ENCODE assay signal across 8 cellular contexts in genomic region chr19:43619262-43620060, GRCh38. TPM values are rescaled to one million over a fixed set of nuclear protein-coding genes. Genes with fewer than 3 reads are reported as not detected.
DNase-seq lines count a peak whose midpoint lies in the region; ATAC-seq, FAIRE-seq and TF ChIP-seq lines count a peak whose summit lies in the region.

TSS of gene ZNF428 (minus strand) at chr19:43619629. CDS start at chr19:43614304, 5,325 bp downstream.

- no peaks in the 10 kb centered on the region for H3K9me3 Mint-ChIP-seq in WTC11

- 0% methylated on average over 56 to 81 of the region's 81 CpGs for WGBS in small intestine, 3 donors

- H3K36me3 ChIP-seq in bronchial epithelial cell (ENCODE audit: control insufficient read depth, insufficient read depth, low read length) (no peaks in the 10 kb centered on the region), small intestine (ENCODE audit: control insufficient read depth in 2 of 2, insufficient read depth in 2 of 2, low read length in 2 of 2) (no peaks in the 10 kb centered on the region)

- peak within 1 kb of the TSS; percentile 74 for H3K4me3 Mint-ChIP-seq in WTC11

- FAIRE-seq in bronchial epithelial cell (lab: Jason Lieb, UNC) = no peak
- no peak for FAIRE-seq in small intestine (lab: Jason Lieb, UNC)

- H3K27ac Mint-ChIP-seq in WTC11 = peak within 1 kb of the TSS; percentile 97

- peaks cover 0 to 7% of the 10 kb centered on the region in 2 donors for H3K4me1 ChIP-seq in small intestine (ENCODE audit: control insufficient read depth in 2 of 2, insufficient read depth in 1 of 2, low read depth in 1 of 2, low read length in 1 of 2)

- no peaks in the 10 kb centered on the region for H3K36me3 Mint-ChIP-seq in WTC11

- POLR2A ChIA-PET in WTC11 (lab: Charles Lee) = interaction anchor here (1.0 kb wide), 1 partner anchor 12 kb away, joined by 3 read pairs; no protein-coding TSS in a partner anchor

- DNase-seq in ACHN (peak; percentile 83), NCI-H2196 (lab: John Stamatoyannopoulos, UW; ENCODE audit: unreplicated experiment) (peak; percentile 91), WTC11 (ENCODE audit: low spot score) (peak; percentile 93), bronchial epithelial cell (ENCODE audit: low read depth) (peak; percentile 72), iPS-NIHi7 (ENCODE audit: extremely low spot score) (peak; percentile 90), small intestine (peak; percentile 79)

- no peaks in the 10 kb centered on the region; the same call in 1 of the 2 replicates for H3K27me3 Mint-ChIP-seq in WTC11 (ENCODE audit: low read depth)

- H3K27ac ChIP-seq in small intestine (ENCODE audit: low read depth in 1 of 2, low read length in 1 of 2) = peak within 1 kb of the TSS; percentile 57 to 99

- H3K27me3 ChIP-seq in bronchial epithelial cell (ENCODE audit: control insufficient read depth, insufficient read depth, low read length) = no peaks in the 10 kb centered on the region
- no peaks in the 10 kb centered on the region for H3K27me3 ChIP-seq in small intestine (ENCODE audit: control insufficient read depth in 2 of 2, insufficient read depth in 2 of 2, low read length in 2 of 2)

- H3K4me3 ChIP-seq in bronchial epithelial cell (ENCODE audit: low read depth, low read length) (peak within 1 kb of the TSS; percentile 57), small intestine (ENCODE audit: low read depth in 1 of 2, low read length in 2 of 2) (peak within 1 kb of the TSS; percentile 71 to 77)

- H3K4me1 Mint-ChIP-seq in WTC11 = peaks cover 24% of the 10 kb centered on the region

- in situ Hi-C loops in ACHN (cut with HindIII; ENCODE audit: low pct_ligation_motif_present, low pct_unique_long_range_greater_than_20kb, low sequenced_read_pairs) = no loop called here

- no peaks in the 10 kb centered on the region for H3K9me3 ChIP-seq in small intestine (ENCODE audit: control insufficient read depth, low read depth)

- CTCF ChIA-PET in WTC11 (lab: Charles Lee) = interaction anchor here (0.6 to 1.3 kb wide), 2 partner anchors 25 to 104 kb away, joined by 4 read pairs; no protein-coding TSS in a partner anchor

- peak; percentile 81 for ATAC-seq in GM18867 (IDR thresholded peaks at IDR 0.05; ENCODE audit: unreplicated experiment)
- peak; percentile 67 for ATAC-seq in HG03097 (IDR thresholded peaks at IDR 0.05; ENCODE audit: low FRiP score, unreplicated experiment)
- ATAC-seq in WTC11 = peak; percentile 81

- TF ChIP-seq CTCF in WTC11 (IDR thresholded peaks at IDR 0.05) (no peak), bronchial epithelial cell (IDR thresholded peaks at IDR 0.05; ENCODE audit: insufficient read depth, low read length, severe bottlenecking) (no peak)

TF ChIP-seq in WTC11, 78 proteins besides CTCF, POLR2A, EP300 and RAD21 (continues in another document):
- TF ChIP-seq MXD4 (CRISPR knock-in tag; IDR thresholded peaks at IDR 0.05; ENCODE audit: borderline replicate concordance) (no peak), ATF6 (CRISPR knock-in tag; IDR thresholded peaks at IDR 0.05) (no peak), RORB (CRISPR knock-in tag; IDR thresholded peaks at IDR 0.05) (no peak), ZNF512 (CRISPR knock-in tag; IDR thresholded peaks at IDR 0.05; ENCODE audit: borderline replicate concordance) (no peak), MLX (CRISPR knock-in tag; IDR thresholded peaks at IDR 0.05) (peak; percentile 17; the same call in 1 of the 2 replicates), ZNF423 (CRISPR knock-in tag; IDR thresholded peaks at IDR 0.05) (no peak; the same call in 1 of the 2 replicates), NFYB (CRISPR knock-in tag; conservative IDR thresholded peaks at IDR 0.05; ENCODE audit: low read depth) (0 out of 2 replicates have a peak, but pooled peaks have one; percentile 16), CREB1 (CRISPR knock-in tag; IDR thresholded peaks at IDR 0.05) (peak; percentile 26; the same call in 1 of the 2 replicates), NR3C1 (CRISPR knock-in tag; conservative IDR thresholded peaks at IDR 0.05; ENCODE audit: low read depth) (no peak), USF1 (CRISPR knock-in tag; IDR thresholded peaks at IDR 0.05) (0 out of 2 replicates have a peak, but pooled peaks have one; percentile 27), EMX1 (CRISPR knock-in tag; IDR thresholded peaks at IDR 0.05) (no peak), ZNF219 (CRISPR knock-in tag; IDR thresholded peaks at IDR 0.05; ENCODE audit: borderline replicate concordance) (peak; percentile 45; the same call in 1 of the 2 replicates), CREM (CRISPR knock-in tag; IDR thresholded peaks at IDR 0.05) (0 out of 2 replicates have a peak, but pooled peaks have one; percentile 45), MAX (CRISPR knock-in tag; IDR thresholded peaks at IDR 0.05) (peak; percentile 66), ZMAT4 (CRISPR knock-in tag; IDR thresholded peaks at IDR 0.05) (no peak), GRHL2 (CRISPR knock-in tag; IDR thresholded peaks at IDR 0.05; ENCODE audit: insufficient replicate concordance, severe bottlenecking) (no peak), ERG (CRISPR knock-in tag; IDR thresholded peaks at IDR 0.05) (no peak), ZBTB43 (CRISPR knock-in tag; IDR thresholded peaks at IDR 0.05) (peak; percentile 93)

RNA-seq across cellular contexts. Expression of gene ZNF428, which starts in this region (rescaled TPM):
- total RNA-seq in WTC11 (2021) (19.2 to 20.1 TPM (median 20.0 TPM) in 3 replicates), bronchial epithelial cell (14.5 and 19.3 TPM in 2 replicates)
- polyA plus RNA-seq in small intestine = 10 to 100 TPM; 16.8 to 43.2 (median 20.3) TPM

Comparison
In these comparisons a context has a peak if more than half of its experiments do, and no peak if none do; other contexts are left out.
1. Peak in every context shown above with its lines: DNase-seq, ATAC-seq, H3K4me3 ChIP-seq and H3K27ac ChIP-seq.